ENCODE assay signal across 1 cellular context in genomic region chr10:47225186-47225927, GRCh38.
TF ChIP-seq lines count a peak whose summit lies in the region.

No MANE protein-coding gene starts in this region.

TF ChIP-seq in Ishikawa, 13 proteins besides CTCF, POLR2A, EP300 and RAD21:
- no peak for TF ChIP-seq REST (IDR thresholded peaks at IDR 0.05; ENCODE audit: low read depth)
- TF ChIP-seq TEAD4 (IDR thresholded peaks at IDR 0.05) = no peak
- no peak for TF ChIP-seq CREB1 (IDR thresholded peaks at IDR 0.05; ENCODE audit: low read depth)
- TF ChIP-seq USF1 (IDR thresholded peaks at IDR 0.05) = no peak
- TF ChIP-seq YY1 (IDR thresholded peaks at IDR 0.05; ENCODE audit: low read depth) = no peak
- TF ChIP-seq TAF1 (IDR thresholded peaks at IDR 0.05; ENCODE audit: low read depth) = no peak
- no peak for TF ChIP-seq CEBPB (IDR thresholded peaks at IDR 0.05)
- no peak for TF ChIP-seq ZBTB7A (IDR thresholded peaks at IDR 0.05; ENCODE audit: low read depth)
- TF ChIP-seq NFIC (IDR thresholded peaks at IDR 0.05) = no peak
- no peak for TF ChIP-seq FOXM1 (IDR thresholded peaks at IDR 0.05; ENCODE audit: borderline replicate concordance, low read depth)
- TF ChIP-seq MAX (IDR thresholded peaks at IDR 0.05) = no peak
- TF ChIP-seq TCF12 (IDR thresholded peaks at IDR 0.05; ENCODE audit: low read depth) = no peak
- no peak for TF ChIP-seq EGR1 (IDR thresholded peaks at IDR 0.05)
